ENCODE assay signal across 29 cellular contexts in genomic region chr3:158272071-158272470, GRCh38.
"Had no signal": no experiment of that assay in that cellular context is flagged by ENCODE, and none has a peak within 500 bp of the region (broad histone marks: within the 10 kb centered on the region; RNA-seq: fewer than 3 reads in every experiment).

No MANE protein-coding gene starts in this region.

- H3K4me3 Mint-ChIP-seq: activated naive CD8-positive, alpha-beta T cell; activated T-cell treated with anti-CD3 and anti-CD28 coated beads, Interleukin-2, amount 50 U/mL, for 72 hours; nephron; stimulated activated naive CD8-positive, alpha-beta T cell treated with anti-CD3 and anti-CD28 coated beads, Interleukin-15, Interleukin-2, amounts not matched to agents 100 ng/mL and 50 ng/mL, for 24 hours; type B pancreatic cell; WTC11 had no signal

- H3K36me3 ChIP-seq: adrenal gland, cardiac muscle cell, colonic mucosa, pancreas, prostate gland, thoracic aorta, uterus had no signal

- H3K4me3 ChIP-seq: adrenal gland, body of pancreas, cardiac muscle cell, colonic mucosa, pancreas, prostate gland, skin epidermis, thoracic aorta, uterus had no signal

- H3K4me1 Mint-ChIP-seq: nephron had no signal

- ATAC-seq: activated T-cell treated with anti-CD3 and anti-CD28 coated beads, Interleukin-2, amount 50 U/mL, for 72 hours; body of pancreas; left ventricle myocardium superior; pancreas; sciatic nerve; WTC11 had no signal

- H3K27ac Mint-ChIP-seq: activated naive CD8-positive, alpha-beta T cell; activated T-cell treated with anti-CD3 and anti-CD28 coated beads, Interleukin-2, amount 50 U/mL, for 72 hours; nephron; stimulated activated naive CD8-positive, alpha-beta T cell treated with anti-CD3 and anti-CD28 coated beads, Interleukin-15, Interleukin-2, amounts not matched to agents 100 ng/mL and 50 ng/mL, for 24 hours; type B pancreatic cell; WTC11 had no signal

- H3K27me3 ChIP-seq: adrenal gland, body of pancreas, cardiac muscle cell, colonic mucosa, pancreas, uterus had no signal

- H3K4me1 ChIP-seq: adrenal gland, body of pancreas, colonic mucosa, pancreas, prostate gland, uterus had no signal

- H3K27me3 Mint-ChIP-seq: activated naive CD8-positive, alpha-beta T cell; stimulated activated naive CD8-positive, alpha-beta T cell treated with anti-CD3 and anti-CD28 coated beads, Interleukin-15, Interleukin-2, amounts not matched to agents 100 ng/mL and 50 ng/mL, for 24 hours; type B pancreatic cell had no signal

- DNase-seq: activated naive CD4-positive, alpha-beta T cell; activated T-cell treated with anti-CD3 and anti-CD28 coated beads for 4 hours; activated T-cell treated with anti-CD3 and anti-CD28 coated beads, Interleukin-2, amount 50 U/mL, for 72 hours; adrenal gland; aorta; body of pancreas; cerebellar nuclear complex; colonic mucosa; effector CD8-positive, alpha-beta T cell; islet precursor cell; left ventricle myocardium superior; mammary epithelial cell; nucleus accumbens; pancreas; retina; stimulated activated CD4-positive, alpha-beta T cell treated with anti-CD3 and anti-CD28 coated beads, Interleukin-12 subunit alpha, Interleukin-12 subunit beta, amount 100 ng/mL, for 4 hours; stimulated activated CD4-positive, alpha-beta T cell treated with anti-CD3 and anti-CD28 coated beads, Interleukin-4, amount 100 ng/mL, for 1 hour; T1000; uterus had no signal

- H3K9me3 ChIP-seq: colonic mucosa, prostate gland had no signal
